Comparison of ENCODE assay signal across 18 cellular contexts in the genomic region with DNA sequence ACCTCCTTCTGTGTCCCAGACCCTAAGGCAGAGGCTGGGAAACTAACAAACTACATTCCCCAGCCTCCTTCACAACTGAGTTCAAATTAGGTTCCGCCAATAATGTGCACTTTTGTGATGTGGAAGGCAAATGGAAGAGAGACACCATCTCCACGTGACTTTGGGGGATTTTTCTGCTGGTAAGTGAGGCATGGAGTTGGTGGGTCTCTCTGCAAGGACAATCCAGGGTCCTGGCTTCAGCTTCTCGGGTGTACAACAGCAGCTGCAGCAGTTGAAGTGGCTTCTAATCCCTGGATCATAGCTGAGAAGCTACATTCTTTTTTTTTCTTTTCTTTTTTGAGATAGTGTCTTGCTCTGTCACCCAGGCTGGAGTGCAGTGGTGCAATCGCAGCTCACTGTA. TPM values are rescaled to one million over a fixed set of nuclear protein-coding genes. Genes with fewer than 3 reads are reported as not detected.
DNase-seq lines count a peak whose midpoint lies in the region; TF ChIP-seq lines count a peak whose summit lies in the region.
"Had no signal": no experiment of that assay in that cellular context is flagged by ENCODE, and none has a peak within 500 bp of the region (broad histone marks: within the 10 kb centered on the region; RNA-seq: fewer than 3 reads in every experiment).

No MANE protein-coding gene starts in this region.

- no peak overlapping the region for H3K23ac ChIP-seq in H9 (ENCODE audit: insufficient read length, low read depth, low read length)

- peak overlapping the region; percentile 56 for H2AFZ ChIP-seq in smooth muscle cell (ENCODE audit: low read depth)
- no peak overlapping the region for H2AFZ ChIP-seq in H9 (ENCODE audit: low read length)

- no peak overlapping the region for H3K14ac ChIP-seq in H9 (ENCODE audit: insufficient read depth, low read length)

- H3K4ac ChIP-seq in H9 (ENCODE audit: low read depth, low read length): no peak overlapping the region

- H3K27me3 ChIP-seq in smooth muscle cell (ENCODE audit: low read depth) (no peaks in the 10 kb centered on the region), H9 (ENCODE audit: insufficient read depth, low read length) (no peaks in the 10 kb centered on the region; the same call in 1 of the 2 replicates)
- H3K27me3 ChIP-seq: MG63 had no signal

- no peak overlapping the region for H4K91ac ChIP-seq in H9 (ENCODE audit: insufficient read length, low read depth, low read length)

- H3K79me2 ChIP-seq in smooth muscle cell (ENCODE audit: low read depth) (no peaks in the 10 kb centered on the region), H9 (ENCODE audit: insufficient read depth, low read length) (no peaks in the 10 kb centered on the region; the same call in 1 of the 2 replicates)

- CTCF ChIA-PET in HEK293 (lab: Yijun Ruan, JAX): no interaction called here

- no peak overlapping the region for H2BK120ac ChIP-seq in H9 (ENCODE audit: low read depth, low read length, poor library complexity, severe bottlenecking)

- no peak overlapping the region; a peak in 1 of 5 replicates for H3K4me3 Mint-ChIP-seq in H9
- H3K4me3 Mint-ChIP-seq: HFFc6 had no signal

- no peaks in the 10 kb centered on the region for H3K4me1 ChIP-seq in HEK293 (ENCODE audit: control insufficient read depth, insufficient read depth, low read length)
- peaks cover 10% of the 10 kb centered on the region for H3K4me1 ChIP-seq in smooth muscle cell (ENCODE audit: low read depth)
- no peaks in the 10 kb centered on the region for H3K4me1 ChIP-seq in H9 (ENCODE audit: insufficient read depth, low read length)

- peak overlapping the region in 1 of 3 experiments; percentile 28; a peak in 1 of 7 replicates for H3K27ac Mint-ChIP-seq in H9
- H3K27ac Mint-ChIP-seq: HFFc6 had no signal

- no peaks in the 10 kb centered on the region for H3K36me3 Mint-ChIP-seq in H9 (ENCODE audit: insufficient read depth in 1 of 3, low read depth in 3 of 3)

- POLR2A ChIA-PET in HEK293 (lab: Yijun Ruan, JAX): no interaction called here

- peaks cover 8% of the 10 kb centered on the region for H3F3A ChIP-seq in smooth muscle cell (ENCODE audit: low read depth)

- no peaks in the 10 kb centered on the region for H3K79me1 ChIP-seq in H9 (ENCODE audit: insufficient read depth, low read depth, low read length, poor library complexity, severe bottlenecking)

- H3K4me1 Mint-ChIP-seq in H9: peaks cover 15 to 17% of the 10 kb centered on the region in 2 experiments

- H3K4me3 ChIP-seq in HEK293 (ENCODE audit: low read depth, low read length): no peak overlapping the region
- H3K4me3 ChIP-seq in smooth muscle cell: no peak overlapping the region
- H3K4me3 ChIP-seq: MG63 had no signal

- H2AK5ac ChIP-seq in H9 (ENCODE audit: insufficient read length, low read length): no peak overlapping the region

- no peak overlapping the region for H4K5ac ChIP-seq in H9 (ENCODE audit: insufficient read length, low read depth, low read length)

- H3K4me2 ChIP-seq in smooth muscle cell (peak overlapping the region; percentile 1), H9 (ENCODE audit: insufficient read depth, insufficient read length, low read length) (no peak overlapping the region)

- no peaks in the 10 kb centered on the region for H4K20me1 ChIP-seq in smooth muscle cell (ENCODE audit: low read depth)
- no peaks in the 10 kb centered on the region for H4K20me1 ChIP-seq in H9 (ENCODE audit: control insufficient read depth, insufficient read depth, insufficient read length)

- H3T11ph ChIP-seq in H9 (ENCODE audit: low read length): no peak overlapping the region

- H3K36me3 ChIP-seq in HEK293 (ENCODE audit: control insufficient read depth in 2 of 2, insufficient read depth in 1 of 2, low read length in 2 of 2) (no peaks in the 10 kb centered on the region), smooth muscle cell (ENCODE audit: low read depth) (no peaks in the 10 kb centered on the region)
- H3K36me3 ChIP-seq: MG63 had no signal

- 55% methylated on average over 4 of the region's 4 CpGs for WGBS in smooth muscle cell (ENCODE audit: low lambda C conversion rate)
- no CpG with 5 or more reads among the region's 4 CpGs for WGBS in H9 (ENCODE audit: extremely low coverage, insufficient read length, low lambda C conversion rate)

- DNase-seq in SK-N-DZ (ENCODE audit: low spot score) (peak; percentile 42), left kidney (ENCODE audit: low read depth, low spot score) (peak; percentile 13), smooth muscle cell (lab: John Stamatoyannopoulos, UW; ENCODE audit: unreplicated experiment) (no peak), H9 (no peak), epidermal melanocyte (ENCODE audit: insufficient read length, low spot score) (no peak)
- DNase-seq in stimulated activated CD4-positive, alpha-beta T cell treated with anti-CD3 and anti-CD28 coated beads, Interleukin-4, amount 100 ng/mL, for 24 hours: no peak
- DNase-seq: AML-193; COR-L47; DMS153; HFFc6; Karpas-422; MG63; NCI-H1092; NCI-H146; NCI-H2227 treated with DMSO at 0.1 percent for 48 hours; NCI-H526; NK-92 treated with Interleukin-12 subunit alpha and Interleukin-12 subunit beta, amount 100 ng/mL, for 24 hours had no signal

- H4K8ac ChIP-seq in H9 (replicated peaks; ENCODE audit: insufficient read length, low read depth, low read length): no peak overlapping the region

- peaks cover 29% of the 10 kb centered on the region for H3K27me3 Mint-ChIP-seq in H9 (ENCODE audit: low read depth)

- H3K23me2 ChIP-seq in H9 (ENCODE audit: insufficient read length, low read depth, low read length, poor library complexity, severe bottlenecking): no peaks in the 10 kb centered on the region

- no peak for TF ChIP-seq CTCF in HEK293 (tag by site-specific recombination; IDR thresholded peaks at IDR 0.05)
- no peak for TF ChIP-seq CTCF in smooth muscle cell (IDR thresholded peaks at IDR 0.05; ENCODE audit: borderline replicate concordance, insufficient read depth, poor library complexity, severe bottlenecking)
- TF ChIP-seq CTCF in H9 (conservative IDR thresholded peaks at IDR 0.05): no peak

- no peaks in the 10 kb centered on the region for H3K9me3 Mint-ChIP-seq in H9
- H3K9me3 Mint-ChIP-seq: HFFc6 had no signal

- H3K27ac ChIP-seq in HEK293 (ENCODE audit: extremely low read depth, low read depth, low read length) (no peak overlapping the region), smooth muscle cell (ENCODE audit: low read depth) (peak overlapping the region; percentile 9), H9 (ENCODE audit: insufficient read length, low read depth, low read length) (no peak overlapping the region)

- H3K9me3 ChIP-seq in HEK293 (ENCODE audit: control insufficient read depth, insufficient read depth, low read depth, low read length): no peaks in the 10 kb centered on the region
- H3K9me3 ChIP-seq in smooth muscle cell (replicated peaks; ENCODE audit: low read depth): no peaks in the 10 kb centered on the region
- H3K9me3 ChIP-seq in H9 (ENCODE audit: control insufficient read depth, low read depth, low read length): no peaks in the 10 kb centered on the region
- H3K9me3 ChIP-seq: MG63 had no signal

- no peak overlapping the region for H3K9ac ChIP-seq in smooth muscle cell (ENCODE audit: low read depth)
- no peak overlapping the region for H3K9ac ChIP-seq in H9 (ENCODE audit: extremely low read depth, insufficient read length, low read length)

- no peak overlapping the region for H2BK12ac ChIP-seq in H9 (ENCODE audit: insufficient read length, low read depth, low read length)

- no peak overlapping the region for H2BK15ac ChIP-seq in H9 (ENCODE audit: low read depth, low read length)

- no peak overlapping the region for H2BK20ac ChIP-seq in H9 (ENCODE audit: low read depth, low read length, poor library complexity, severe bottlenecking)

- H3K56ac ChIP-seq in H9 (ENCODE audit: insufficient read length, low read depth, low read length): no peak overlapping the region

- H3K18ac ChIP-seq in H9 (ENCODE audit: insufficient read length, low read depth, low read length): no peak overlapping the region

- H2BK5ac ChIP-seq in H9 (ENCODE audit: insufficient read length, low read length): no peak overlapping the region

TF ChIP-seq in HEK293, 187 proteins besides CTCF, POLR2A, EP300 and RAD21:
- no peak for TF ChIP-seq TCF7L2 (IDR thresholded peaks at IDR 0.05; ENCODE audit: borderline replicate concordance, low read depth, low read length)
- TF ChIP-seq, protein P1, sequence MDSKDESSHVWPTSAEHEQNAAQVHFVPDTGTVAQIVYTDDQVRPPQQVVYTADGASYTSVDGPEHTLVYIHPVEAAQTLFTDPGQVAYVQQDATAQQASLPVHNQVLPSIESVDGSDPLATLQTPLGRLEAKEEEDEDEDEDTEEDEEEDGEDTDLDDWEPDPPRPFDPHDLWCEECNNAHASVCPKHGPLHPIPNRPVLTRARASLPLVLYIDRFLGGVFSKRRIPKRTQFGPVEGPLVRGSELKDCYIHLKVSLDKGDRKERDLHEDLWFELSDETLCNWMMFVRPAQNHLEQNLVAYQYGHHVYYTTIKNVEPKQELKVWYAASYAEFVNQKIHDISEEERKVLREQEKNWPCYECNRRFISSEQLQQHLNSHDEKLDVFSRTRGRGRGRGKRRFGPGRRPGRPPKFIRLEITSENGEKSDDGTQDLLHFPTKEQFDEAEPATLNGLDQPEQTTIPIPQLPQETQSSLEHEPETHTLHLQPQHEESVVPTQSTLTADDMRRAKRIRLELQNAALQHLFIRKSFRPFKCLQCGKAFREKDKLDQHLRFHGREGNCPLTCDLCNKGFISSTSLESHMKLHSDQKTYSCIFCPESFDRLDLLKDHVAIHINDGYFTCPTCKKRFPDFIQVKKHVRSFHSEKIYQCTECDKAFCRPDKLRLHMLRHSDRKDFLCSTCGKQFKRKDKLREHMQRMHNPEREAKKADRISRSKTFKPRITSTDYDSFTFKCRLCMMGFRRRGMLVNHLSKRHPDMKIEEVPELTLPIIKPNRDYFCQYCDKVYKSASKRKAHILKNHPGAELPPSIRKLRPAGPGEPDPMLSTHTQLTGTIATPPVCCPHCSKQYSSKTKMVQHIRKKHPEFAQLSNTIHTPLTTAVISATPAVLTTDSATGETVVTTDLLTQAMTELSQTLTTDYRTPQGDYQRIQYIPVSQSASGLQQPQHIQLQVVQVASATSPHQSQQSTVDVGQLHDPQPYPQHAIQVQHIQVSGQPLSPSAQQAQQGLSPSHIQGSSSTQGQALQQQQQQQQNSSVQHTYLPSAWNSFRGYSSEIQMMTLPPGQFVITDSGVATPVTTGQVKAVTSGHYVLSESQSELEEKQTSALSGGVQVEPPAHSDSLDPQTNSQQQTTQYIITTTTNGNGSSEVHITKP (tag by site-specific recombination; IDR thresholded peaks at IDR 0.05): peak; percentile 54

RNA-seq across cellular contexts. Expression of a gene that starts 58.9 kb away (rescaled TPM):
- 116 and 129 TPM in 2 replicates for polyA plus RNA-seq in SK-N-DZ (2014; cell fraction: cytosol; rRNA removed)
- 130 and 136 TPM in 2 replicates for polyA plus RNA-seq in SK-N-DZ (2014; cell fraction: nucleus; rRNA removed)
- total RNA-seq in smooth muscle cell: 3.2 and 5.8 TPM in 2 replicates
- 6.8 and 10.4 TPM in 2 replicates for polyA plus RNA-seq in smooth muscle cell
- total RNA-seq in H9 (2021): 1.9 and 2.7 TPM in 2 replicates

Comparison
In these comparisons a context has a peak if more than half of its experiments do, and no peak if none do; other contexts are left out.
1. DNase-seq: peak in SK-N-DZ (single experiment) and left kidney (single experiment); none in smooth muscle cell (single experiment), H9 (single experiment), stimulated activated CD4-positive, alpha-beta T cell treated with anti-CD3 and anti-CD28 coated beads, Interleukin-4, amount 100 ng/mL, for 24 hours (single experiment) and epidermal melanocyte (single experiment).